ENCODE assay signal across 28 cellular contexts in the genomic region with DNA sequence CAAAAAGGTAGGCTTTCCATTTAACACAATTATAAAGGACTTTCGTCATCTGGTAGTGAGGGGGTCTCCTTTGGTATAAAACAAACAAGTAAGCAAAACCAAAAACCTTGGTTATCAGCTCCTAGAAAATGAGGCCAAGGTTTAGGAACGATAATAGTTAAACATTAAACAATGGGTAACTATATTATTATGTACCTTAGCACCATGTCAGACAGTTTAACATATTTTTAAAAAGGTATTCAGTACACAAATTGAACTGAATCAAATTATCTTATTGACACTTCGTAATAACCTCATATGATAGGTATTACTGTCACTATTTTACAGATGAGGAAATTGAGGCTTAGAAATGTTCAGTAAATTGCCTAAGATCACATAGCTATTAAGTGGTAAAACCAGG. TPM values are rescaled to one million over a fixed set of nuclear protein-coding genes. Genes with fewer than 3 reads are reported as not detected.
"Had no signal": no experiment of that assay in that cellular context is flagged by ENCODE, and none has a peak within 500 bp of the region (broad histone marks: within the 10 kb centered on the region; RNA-seq: fewer than 3 reads in every experiment).

No MANE protein-coding gene starts in this region.

- H3K27ac Mint-ChIP-seq: activated CD4-positive, alpha-beta memory T cell treated with anti-CD3 and anti-CD28 coated beads for 36 hours; activated CD4-positive, alpha-beta T cell treated with anti-CD3 and anti-CD28 coated beads for 36 hours; activated CD4-positive, alpha-beta T cell treated with anti-CD3 and anti-CD28 coated beads, Interleukin-2, amount 10 ng/mL, durations not matched to agents 24 days and 14 days; activated CD8-positive, alpha-beta memory T cell treated with anti-CD3 and anti-CD28 coated beads, Interleukin-2, amount 10 ng/mL, durations not matched to agents 7 days and 5 days; activated CD8-positive, alpha-beta T cell treated with anti-CD3 and anti-CD28 coated beads, Interleukin-2, amount 10 ng/mL, durations not matched to agents 7 days and 5 days; activated naive CD4-positive, alpha-beta T cell treated with anti-CD3 and anti-CD28 coated beads, Interleukin-2, amount 10 ng/mL, durations not matched to agents 7 days and 5 days; activated naive CD4-positive, alpha-beta T cell treated with anti-CD3 and anti-CD28 coated beads, Interleukin-2, amount 50 U/mL, for 72 hours; activated naive CD8-positive, alpha-beta T cell treated with anti-CD3 and anti-CD28 coated beads, Interleukin-2, amount 10 ng/mL, durations not matched to agents 7 days and 5 days; activated T-cell treated with anti-CD3 and anti-CD28 coated beads, Interleukin-2, amount 50 U/mL, for 72 hours had no signal

- H3K36me3 ChIP-seq: ascending aorta, brain microvascular endothelial cell, esophagus squamous epithelium, gastroesophageal sphincter had no signal

- H3K4me3 ChIP-seq: ascending aorta, esophagus squamous epithelium, gastroesophageal sphincter had no signal

- H3K9me3 ChIP-seq: ascending aorta, esophagus squamous epithelium, gastroesophageal sphincter had no signal

- DNase-seq: activated CD4-positive, alpha-beta memory T cell treated with anti-CD3 and anti-CD28 coated beads for 36 hours; activated CD4-positive, alpha-beta T cell treated with anti-CD3 and anti-CD28 coated beads for 36 hours; activated CD4-positive, alpha-beta T cell treated with anti-CD3 and anti-CD28 coated beads, Interleukin-2, amount 10 ng/mL, durations not matched to agents 24 days and 14 days; activated CD4-positive, CD25-positive, alpha-beta regulatory T cell; activated CD4-positive, CD25-positive, alpha-beta regulatory T cell treated with anti-CD3 and anti-CD28 coated beads, Interleukin-2, amount 50 U/mL, for 72 hours; activated CD8-positive, alpha-beta memory T cell treated with anti-CD3 and anti-CD28 coated beads, Interleukin-2, amount 10 ng/mL, durations not matched to agents 7 days and 5 days; activated CD8-positive, alpha-beta memory T cell treated with anti-CD3 and anti-CD28 coated beads, Interleukin-2, amount 50 U/mL, for 4 hours; activated CD8-positive, alpha-beta T cell treated with anti-CD3 and anti-CD28 coated beads, Interleukin-2, amount 10 ng/mL, durations not matched to agents 7 days and 5 days; activated gamma-delta T cell; activated naive CD4-positive, alpha-beta T cell; activated naive CD4-positive, alpha-beta T cell treated with anti-CD3 and anti-CD28 coated beads, Interleukin-2, amount 10 ng/mL, durations not matched to agents 7 days and 5 days; activated naive CD8-positive, alpha-beta T cell treated with anti-CD3 and anti-CD28 coated beads, Interleukin-2, amount 10 ng/mL, durations not matched to agents 7 days and 5 days; activated T-cell treated with anti-CD3 and anti-CD28 coated beads, Interleukin-2, amount 50 U/mL, for 1 hour; activated T-cell treated with anti-CD3 and anti-CD28 coated beads, Interleukin-2, amount 50 U/mL, for 72 hours; brain microvascular endothelial cell; effector CD8-positive, alpha-beta T cell; esophagus squamous epithelium; foreskin melanocyte; head of caudate nucleus; T-helper 2 cell had no signal

- H3K27me3 Mint-ChIP-seq: activated CD4-positive, alpha-beta memory T cell treated with anti-CD3 and anti-CD28 coated beads for 36 hours; activated CD4-positive, alpha-beta T cell treated with anti-CD3 and anti-CD28 coated beads for 36 hours; activated CD4-positive, alpha-beta T cell treated with anti-CD3 and anti-CD28 coated beads, Interleukin-2, amount 10 ng/mL, durations not matched to agents 24 days and 14 days; activated naive CD4-positive, alpha-beta T cell treated with anti-CD3 and anti-CD28 coated beads, Interleukin-2, amount 10 ng/mL, durations not matched to agents 7 days and 5 days; activated naive CD8-positive, alpha-beta T cell treated with anti-CD3 and anti-CD28 coated beads, Interleukin-2, amount 10 ng/mL, durations not matched to agents 7 days and 5 days; central memory CD8-positive, alpha-beta T cell had no signal

- H3K4me1 Mint-ChIP-seq: activated CD4-positive, alpha-beta T cell treated with anti-CD3 and anti-CD28 coated beads for 36 hours; activated CD4-positive, alpha-beta T cell treated with anti-CD3 and anti-CD28 coated beads, Interleukin-2, amount 10 ng/mL, durations not matched to agents 24 days and 14 days; activated CD8-positive, alpha-beta memory T cell treated with anti-CD3 and anti-CD28 coated beads, Interleukin-2, amount 10 ng/mL, durations not matched to agents 7 days and 5 days; activated naive CD4-positive, alpha-beta T cell treated with anti-CD3 and anti-CD28 coated beads, Interleukin-2, amount 10 ng/mL, durations not matched to agents 7 days and 5 days; activated naive CD8-positive, alpha-beta T cell treated with anti-CD3 and anti-CD28 coated beads, Interleukin-2, amount 10 ng/mL, durations not matched to agents 7 days and 5 days; central memory CD8-positive, alpha-beta T cell had no signal

- H3K4me1 ChIP-seq: ascending aorta, esophagus squamous epithelium, gastroesophageal sphincter had no signal

- H3K27ac ChIP-seq: epithelial cell of prostate, esophagus squamous epithelium, gastroesophageal sphincter had no signal

- ATAC-seq: activated CD4-positive, alpha-beta T cell treated with anti-CD3 and anti-CD28 coated beads for 36 hours; activated CD8-positive, alpha-beta memory T cell treated with anti-CD3 and anti-CD28 coated beads, Interleukin-2, amount 10 ng/mL, durations not matched to agents 7 days and 5 days; activated CD8-positive, alpha-beta T cell treated with anti-CD3 and anti-CD28 coated beads, Interleukin-2, amount 10 ng/mL, durations not matched to agents 7 days and 5 days; activated naive CD4-positive, alpha-beta T cell treated with anti-CD3 and anti-CD28 coated beads, Interleukin-2, amount 50 U/mL, for 72 hours; activated T-cell treated with anti-CD3 and anti-CD28 coated beads, Interleukin-2, amount 50 U/mL, for 72 hours; gastroesophageal sphincter had no signal

- H3K4me3 Mint-ChIP-seq: activated CD4-positive, alpha-beta memory T cell treated with anti-CD3 and anti-CD28 coated beads for 36 hours; activated CD4-positive, alpha-beta T cell treated with anti-CD3 and anti-CD28 coated beads for 36 hours; activated CD4-positive, alpha-beta T cell treated with anti-CD3 and anti-CD28 coated beads, Interleukin-2, amount 10 ng/mL, durations not matched to agents 24 days and 14 days; activated CD8-positive, alpha-beta memory T cell treated with anti-CD3 and anti-CD28 coated beads, Interleukin-2, amount 10 ng/mL, durations not matched to agents 7 days and 5 days; activated CD8-positive, alpha-beta T cell treated with anti-CD3 and anti-CD28 coated beads, Interleukin-2, amount 10 ng/mL, durations not matched to agents 7 days and 5 days; activated naive CD4-positive, alpha-beta T cell treated with anti-CD3 and anti-CD28 coated beads, Interleukin-2, amount 10 ng/mL, durations not matched to agents 7 days and 5 days; activated naive CD8-positive, alpha-beta T cell treated with anti-CD3 and anti-CD28 coated beads, Interleukin-2, amount 10 ng/mL, durations not matched to agents 7 days and 5 days; activated T-cell treated with anti-CD3 and anti-CD28 coated beads, Interleukin-2, amount 50 U/mL, for 72 hours; central memory CD8-positive, alpha-beta T cell had no signal

- H3K9me3 Mint-ChIP-seq: activated CD4-positive, alpha-beta memory T cell treated with anti-CD3 and anti-CD28 coated beads for 36 hours; activated CD4-positive, alpha-beta T cell treated with anti-CD3 and anti-CD28 coated beads, Interleukin-2, amount 10 ng/mL, durations not matched to agents 24 days and 14 days; activated naive CD4-positive, alpha-beta T cell treated with anti-CD3 and anti-CD28 coated beads, Interleukin-2, amount 10 ng/mL, durations not matched to agents 7 days and 5 days; activated naive CD4-positive, alpha-beta T cell treated with anti-CD3 and anti-CD28 coated beads, Interleukin-2, amount 50 U/mL, for 72 hours; activated naive CD8-positive, alpha-beta T cell treated with anti-CD3 and anti-CD28 coated beads, Interleukin-2, amount 10 ng/mL, durations not matched to agents 7 days and 5 days; activated T-cell treated with anti-CD3 and anti-CD28 coated beads, Interleukin-2, amount 50 U/mL, for 72 hours; central memory CD8-positive, alpha-beta T cell had no signal

- FAIRE-seq: bronchial epithelial cell, endometrium, endothelial cell of umbilical vein had no signal

- H3K27me3 ChIP-seq: ascending aorta, brain microvascular endothelial cell, esophagus squamous epithelium, gastroesophageal sphincter had no signal

- H3K36me3 Mint-ChIP-seq: activated CD4-positive, alpha-beta memory T cell treated with anti-CD3 and anti-CD28 coated beads for 36 hours; activated CD8-positive, alpha-beta memory T cell treated with anti-CD3 and anti-CD28 coated beads, Interleukin-2, amount 10 ng/mL, durations not matched to agents 7 days and 5 days; activated naive CD4-positive, alpha-beta T cell treated with anti-CD3 and anti-CD28 coated beads, Interleukin-2, amount 10 ng/mL, durations not matched to agents 7 days and 5 days; activated naive CD4-positive, alpha-beta T cell treated with anti-CD3 and anti-CD28 coated beads, Interleukin-2, amount 50 U/mL, for 72 hours; activated naive CD8-positive, alpha-beta T cell treated with anti-CD3 and anti-CD28 coated beads, Interleukin-2, amount 10 ng/mL, durations not matched to agents 7 days and 5 days had no signal

RNA-seq across cellular contexts. Expression of a gene that starts 32.1 kb away (rescaled TPM):
- total RNA-seq: bronchial epithelial cell had no signal
